In the genomic region with DNA sequence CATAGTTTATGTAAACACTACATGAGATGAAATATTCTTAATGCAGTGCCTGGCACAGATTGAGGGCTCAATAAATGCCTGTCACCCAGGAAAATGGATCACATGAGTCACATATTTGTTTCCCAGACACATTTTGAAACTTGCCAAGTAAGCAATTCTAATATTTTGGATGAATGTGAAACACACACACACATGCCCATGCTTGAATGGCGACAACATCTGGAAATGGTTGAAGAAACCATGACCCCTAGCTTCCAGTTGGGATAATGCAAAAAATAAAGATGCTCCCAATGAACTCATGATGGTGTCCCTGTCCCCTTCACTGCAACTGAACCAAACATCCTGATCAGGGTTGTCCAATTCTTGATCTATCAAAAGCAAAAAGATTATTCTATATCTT, we compare ENCODE assay signal across 19 cellular contexts.
DNase-seq lines count a peak whose midpoint lies in the region; ATAC-seq and TF ChIP-seq lines count a peak whose summit lies in the region.
"Had no signal": no experiment of that assay in that cellular context is flagged by ENCODE, and none has a peak within 500 bp of the region (broad histone marks: within the 10 kb centered on the region; RNA-seq: fewer than 3 reads in every experiment).

No MANE protein-coding gene starts in this region.

- H3K4me1 ChIP-seq in BE2C, result no peaks in the 10 kb centered on the region
- no peaks in the 10 kb centered on the region for H3K4me1 ChIP-seq in body of pancreas
- H3K4me1 ChIP-seq in mesendoderm (ENCODE audit: control insufficient read depth, low read depth, low read length), result peaks cover 3% of the 10 kb centered on the region
- no peaks in the 10 kb centered on the region for H3K4me1 ChIP-seq in foreskin keratinocyte
- H3K4me1 ChIP-seq: sigmoid colon had no signal

- no peaks in the 10 kb centered on the region for H3K79me1 ChIP-seq in mesendoderm (ENCODE audit: low read length)

- no peak overlapping the region for H2BK5ac ChIP-seq in mesendoderm (ENCODE audit: low read length)

- peak; percentile 40 for ATAC-seq in body of pancreas
- no peak for ATAC-seq in left ventricle myocardium superior
- no peak for ATAC-seq in foreskin keratinocyte
- ATAC-seq: GM12878, left colon had no signal

- no peak for DNase-seq in BE2C
- peak; percentile 64 for DNase-seq in LHCN-M2 (ENCODE audit: low read depth)
- peak in 2 of 4 donors; percentile 9 to 11 for DNase-seq in body of pancreas
- peak; percentile 27 for DNase-seq in mesendoderm
- no peak for DNase-seq in T-helper 9 cell
- no peak for DNase-seq in left ventricle myocardium superior
- no peak for DNase-seq in foreskin keratinocyte
- no peak for DNase-seq in activated effector memory CD4-positive, alpha-beta T cell treated with anti-CD3 and anti-CD28 coated beads, Interleukin-2, amount 50 U/mL, for 16 hours
- DNase-seq: activated B cell treated with CpG ODN at 0.5 μM for 24 hours; activated CD8-positive, alpha-beta memory T cell treated with anti-CD3 and anti-CD28 coated beads for 24 hours; COR-L47; effector CD8-positive, alpha-beta T cell; left colon; NCI-H1092 treated with DMSO at 0.1 percent for 48 hours; RPMI8226; sigmoid colon; T-helper 1 cell had no signal

- 13 to 29% methylated on average over 1 of the region's 1 CpG for WGBS in body of pancreas, 2 donors
- no CpG with 5 or more reads among the region's 1 CpG for WGBS in mesendoderm (ENCODE audit: extremely low coverage, insufficient coverage, low lambda C conversion rate)

- TF ChIP-seq CTCF in BE2C (IDR thresholded peaks at IDR 0.05; ENCODE audit: low read depth, low read length), result peak; percentile 44
- peak; percentile 6 to 52 (median 36) for TF ChIP-seq CTCF in body of pancreas (IDR thresholded peaks at IDR 0.05)
- TF ChIP-seq CTCF in foreskin keratinocyte (conservative IDR thresholded peaks at IDR 0.05), result no peak

- H3K36me3 ChIP-seq in BE2C (no peaks in the 10 kb centered on the region), body of pancreas (replicated peaks in 1 of 2; ENCODE audit: insufficient read depth in 1 of 2, low read depth in 2 of 2) (no peaks in the 10 kb centered on the region), mesendoderm (ENCODE audit: control insufficient read depth, insufficient read depth, low read length) (no peaks in the 10 kb centered on the region)
- H3K36me3 ChIP-seq: sigmoid colon had no signal

- H3K79me2 ChIP-seq in mesendoderm (ENCODE audit: control insufficient read depth, insufficient read depth, low read length), result no peaks in the 10 kb centered on the region

- intact Hi-C loops in body of pancreas (cut with DNase I), result no loop called here
- intact Hi-C loops in left ventricle myocardium superior (cut with micrococcal nuclease), result no loop called here

- no peak overlapping the region for H3K4ac ChIP-seq in mesendoderm (ENCODE audit: low read depth, low read length)

- H3K27ac ChIP-seq in body of pancreas, result no peak overlapping the region
- no peak overlapping the region for H3K27ac ChIP-seq in mesendoderm (ENCODE audit: low read depth, low read length)
- no peak overlapping the region for H3K27ac ChIP-seq in foreskin keratinocyte
- H3K27ac ChIP-seq: HL-60, sigmoid colon had no signal

- H3K9me3 ChIP-seq in BE2C (no peaks in the 10 kb centered on the region), body of pancreas (no peaks in the 10 kb centered on the region)
- H3K9me3 ChIP-seq: sigmoid colon had no signal

- H2BK120ac ChIP-seq in mesendoderm (ENCODE audit: low read depth, low read length), result no peak overlapping the region

- no peak overlapping the region for H2BK15ac ChIP-seq in mesendoderm (replicated peaks; ENCODE audit: low read depth)

- no peak overlapping the region for H3K23ac ChIP-seq in mesendoderm (ENCODE audit: low read length)

- H2AK5ac ChIP-seq in mesendoderm (ENCODE audit: low read length), result no peak overlapping the region

- no peak overlapping the region for H4K8ac ChIP-seq in mesendoderm (ENCODE audit: low read depth, low read length)

- H3K27me3 ChIP-seq in BE2C (no peaks in the 10 kb centered on the region), body of pancreas (no peaks in the 10 kb centered on the region), mesendoderm (ENCODE audit: insufficient read depth, low read length, poor library complexity) (no peaks in the 10 kb centered on the region), foreskin keratinocyte (no peaks in the 10 kb centered on the region)
- H3K27me3 ChIP-seq: sigmoid colon had no signal

- no peak overlapping the region for H3K4me2 ChIP-seq in mesendoderm (ENCODE audit: low read length)

- H3K56ac ChIP-seq in mesendoderm (ENCODE audit: low read length), result no peak overlapping the region

- H3K4me3 ChIP-seq in BE2C (ENCODE audit: low read depth, low read length), result no peak overlapping the region
- no peak overlapping the region for H3K4me3 ChIP-seq in body of pancreas
- no peak overlapping the region for H3K4me3 ChIP-seq in mesendoderm (ENCODE audit: low read length)
- H3K4me3 ChIP-seq: GM12878, sigmoid colon had no signal

- H3K18ac ChIP-seq in mesendoderm (ENCODE audit: low read length), result no peak overlapping the region

- no peak for TF ChIP-seq POLR2A in body of pancreas (IDR thresholded peaks at IDR 0.05)

- no peak overlapping the region for H3K9ac ChIP-seq in mesendoderm (ENCODE audit: low read length)

- no peak overlapping the region for H4K5ac ChIP-seq in mesendoderm (ENCODE audit: low read length)

Comparison
In these comparisons a context has a peak if more than half of its experiments do, and no peak if none do; other contexts are left out.
1. DNase-seq: peak in LHCN-M2 (single experiment) and mesendoderm (single experiment); none in BE2C (single experiment), T-helper 9 cell (single experiment), left ventricle myocardium superior (single experiment), foreskin keratinocyte (0 of 2) and activated effector memory CD4-positive, alpha-beta T cell treated with anti-CD3 and anti-CD28 coated beads, Interleukin-2, amount 50 U/mL, for 16 hours (single experiment).